Comparison of ENCODE assay signal across 8 cellular contexts in the genomic region with DNA sequence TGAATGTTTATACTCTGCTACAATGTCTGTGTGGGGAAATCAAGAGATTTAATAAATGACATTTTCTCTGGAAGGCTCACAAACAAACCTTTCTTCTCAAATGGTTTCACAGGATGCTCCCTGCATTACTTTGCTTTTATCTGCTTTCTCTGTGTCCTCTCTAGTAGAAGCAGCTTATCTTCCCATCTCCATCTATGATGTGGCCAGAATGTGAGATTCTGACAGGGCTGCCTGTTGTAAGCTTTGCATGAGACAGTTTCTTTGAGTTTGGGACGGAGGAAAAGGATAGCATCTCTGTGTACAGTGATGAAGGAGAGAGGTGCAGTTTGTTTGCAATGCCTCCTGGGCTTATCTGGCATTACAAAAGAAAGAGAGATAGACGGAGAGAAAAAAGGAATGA. TPM values are rescaled to one million over a fixed set of nuclear protein-coding genes. Genes with fewer than 3 reads are reported as not detected.
"Had no signal": no experiment of that assay in that cellular context is flagged by ENCODE, and none has a peak within 500 bp of the region (broad histone marks: within the 10 kb centered on the region; RNA-seq: fewer than 3 reads in every experiment).

No MANE protein-coding gene starts in this region.

- H3K27ac Mint-ChIP-seq: H9 had no signal

- H3K4me3 ChIP-seq: K562 had no signal

- DNase-seq: GOT3, H9, HCEC 1CT, IMR-90, KG1 had no signal

- ATAC-seq: K562 had no signal

- H3K4me3 Mint-ChIP-seq: H9 had no signal

- FAIRE-seq: HTR-8/SVneo, K562 had no signal

RNA-seq across cellular contexts. Expression of a gene that starts 59.7 kb away (rescaled TPM):
- total RNA-seq: HT-29, K562 had no signal
- polyA plus RNA-seq: K562 had no signal
